In the genomic region with DNA sequence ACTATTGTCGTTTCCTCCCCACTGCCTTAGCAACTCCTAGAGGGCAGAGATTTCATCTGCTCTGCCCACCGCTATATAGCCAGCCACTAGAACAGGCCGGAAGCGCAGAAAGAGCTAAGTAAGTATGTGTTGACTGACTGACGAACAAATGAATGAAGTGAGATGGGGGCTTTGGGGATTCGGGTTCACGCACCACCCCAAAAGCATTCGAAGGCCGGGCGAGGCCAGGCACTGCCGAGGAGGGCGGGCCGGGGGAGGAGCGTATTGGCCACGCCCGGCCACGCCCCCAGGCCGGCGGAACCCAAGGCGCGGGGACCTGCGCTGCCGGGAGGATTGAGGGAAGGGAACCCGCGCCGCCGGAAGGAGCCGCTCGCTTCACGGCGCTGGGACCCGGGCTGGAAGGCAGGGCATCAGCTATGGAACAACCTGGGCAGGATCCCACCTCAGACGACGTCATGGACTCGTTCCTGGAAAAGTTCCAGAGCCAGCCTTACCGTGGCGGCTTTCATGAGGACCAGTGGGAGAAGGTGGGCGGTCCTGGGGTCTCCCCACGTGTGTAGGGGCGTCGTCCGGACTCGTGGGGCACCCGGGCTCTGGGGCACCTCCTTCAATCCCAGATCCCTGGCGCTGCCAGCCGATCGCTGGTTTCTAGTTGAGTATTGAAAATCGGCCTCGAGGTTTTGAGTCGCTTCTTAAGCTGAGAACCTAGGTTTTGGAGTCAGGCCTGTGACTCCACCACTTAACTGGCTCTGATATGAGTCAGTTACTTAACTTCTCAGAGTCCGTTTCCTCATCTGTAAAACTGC, we compare ENCODE assay signal across 1 cellular context.
TF ChIP-seq lines count a peak whose summit lies in the region.

A gene with protein sequence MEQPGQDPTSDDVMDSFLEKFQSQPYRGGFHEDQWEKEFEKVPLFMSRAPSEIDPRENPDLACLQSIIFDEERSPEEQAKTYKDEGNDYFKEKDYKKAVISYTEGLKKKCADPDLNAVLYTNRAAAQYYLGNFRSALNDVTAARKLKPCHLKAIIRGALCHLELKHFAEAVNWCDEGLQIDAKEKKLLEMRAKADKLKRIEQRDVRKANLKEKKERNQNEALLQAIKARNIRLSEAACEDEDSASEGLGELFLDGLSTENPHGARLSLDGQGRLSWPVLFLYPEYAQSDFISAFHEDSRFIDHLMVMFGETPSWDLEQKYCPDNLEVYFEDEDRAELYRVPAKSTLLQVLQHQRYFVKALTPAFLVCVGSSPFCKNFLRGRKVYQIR (plus strand): TSS at position 369 of the 806 bp plus-strand sequence. CDS start 48 bp downstream, at position 417.

TF ChIP-seq in K562, 482 proteins besides CTCF, POLR2A, EP300 and RAD21 (continued from another document and continues in another):
- TF ChIP-seq U2AF1 (optimal IDR thresholded peaks at IDR 0.05; ENCODE audit: low read depth, low read length) (peak; percentile 98), RUNX1 (IDR thresholded peaks at IDR 0.05; ENCODE audit: low read depth) (peak; percentile 82; the same call in 1 of the 2 replicates), HOXB6 (CRISPR knock-in tag; IDR thresholded peaks at IDR 0.05; ENCODE audit: borderline replicate concordance) (peak; percentile 17; the same call in 1 of the 2 replicates), MEIS2 (IDR thresholded peaks at IDR 0.05; ENCODE audit: partially characterized antibody) (peak; percentile 4), PHF21A (IDR thresholded peaks at IDR 0.05; ENCODE audit: borderline replicate concordance, low read depth) (no peak; the same call in 1 of the 2 replicates), ZNF76 (CRISPR knock-in tag; IDR thresholded peaks at IDR 0.05; ENCODE audit: borderline replicate concordance) (0 out of 2 replicates have a peak, but pooled peaks have one; percentile 38), TAF1 (IDR thresholded peaks at IDR 0.05; ENCODE audit: control insufficient read depth, extremely low read depth, insufficient read depth, low read length, severe bottlenecking) (peak; percentile 96), RFX5 (IDR thresholded peaks at IDR 0.05; ENCODE audit: low read depth, low read length) (no peak), SMC3 (conservative IDR thresholded peaks at IDR 0.05; ENCODE audit: insufficient read depth, low read depth, low read length) (no peak; the same call in 1 of the 2 replicates), MAFK (IDR thresholded peaks at IDR 0.05; ENCODE audit: low read length) (peak; percentile 9; the same call in 1 of the 2 replicates), FOSL1 (tag; conservative IDR thresholded peaks at IDR 0.05) (peak; percentile 65), TGIF2 (CRISPR knock-in tag; IDR thresholded peaks at IDR 0.05) (no peak; the same call in 1 of the 2 replicates), ZNF3 (CRISPR knock-in tag; IDR thresholded peaks at IDR 0.05) (no peak), ZNF75A (CRISPR knock-in tag; IDR thresholded peaks at IDR 0.05) (no peak), MBD2 (IDR thresholded peaks at IDR 0.05; ENCODE audit: borderline replicate concordance, low read depth) (peak; percentile 80; the same call in 1 of the 2 replicates), CSDE1 (IDR thresholded peaks at IDR 0.05) (no peak), ZNF23 (CRISPR knock-in tag; IDR thresholded peaks at IDR 0.05) (no peak), MXI1 (IDR thresholded peaks at IDR 0.05; ENCODE audit: low read depth, low read length) (peak; percentile 93), RHOXF2B (CRISPR knock-in tag; conservative IDR thresholded peaks at IDR 0.05) (peak; percentile 84; the same call in 1 of the 2 replicates), KLF6 (CRISPR knock-in tag; IDR thresholded peaks at IDR 0.05; ENCODE audit: borderline replicate concordance) (peak; percentile 83; the same call in 1 of the 2 replicates), RBM25 (IDR thresholded peaks at IDR 0.05; ENCODE audit: low read depth, low read length, severe bottlenecking) (peak; percentile 53), GTF2A2 (tag; IDR thresholded peaks at IDR 0.05) (peak; percentile 39; the same call in 1 of the 2 replicates), EP400 (IDR thresholded peaks at IDR 0.05) (peak; percentile 95), KAT8 (IDR thresholded peaks at IDR 0.05; ENCODE audit: low read depth) (no peak), DACH1 (IDR thresholded peaks at IDR 0.05; ENCODE audit: partially characterized antibody) (no peak), CREM (IDR thresholded peaks at IDR 0.05; ENCODE audit: low read depth) (peak; percentile 84), GABPA (tag; conservative IDR thresholded peaks at IDR 0.05; ENCODE audit: low read depth) (peak; percentile 100), SIX5 (IDR thresholded peaks at IDR 0.05; ENCODE audit: borderline replicate concordance in 1 of 2, insufficient read depth in 1 of 2, low read depth in 1 of 2, low read length in 2 of 2) (peak; percentile 58 to 59; a peak in 3 of 4 replicates), IRF2 (CRISPR knock-in tag; IDR thresholded peaks at IDR 0.05) (no peak), CC2D1A (IDR thresholded peaks at IDR 0.05) (no peak)
- TF ChIP-seq, protein P1, sequence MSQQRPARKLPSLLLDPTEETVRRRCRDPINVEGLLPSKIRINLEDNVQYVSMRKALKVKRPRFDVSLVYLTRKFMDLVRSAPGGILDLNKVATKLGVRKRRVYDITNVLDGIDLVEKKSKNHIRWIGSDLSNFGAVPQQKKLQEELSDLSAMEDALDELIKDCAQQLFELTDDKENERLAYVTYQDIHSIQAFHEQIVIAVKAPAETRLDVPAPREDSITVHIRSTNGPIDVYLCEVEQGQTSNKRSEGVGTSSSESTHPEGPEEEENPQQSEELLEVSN (IDR thresholded peaks at IDR 0.05; ENCODE audit: borderline replicate concordance in 1 of 2, extremely low read depth in 1 of 2, insufficient read depth in 1 of 2, insufficient read length in 1 of 2, low read depth in 1 of 2, low read length in 1 of 2, poor library complexity in 1 of 2, severe bottlenecking in 1 of 2), result peak; percentile 46 to 57
- TF ChIP-seq, protein P2, sequence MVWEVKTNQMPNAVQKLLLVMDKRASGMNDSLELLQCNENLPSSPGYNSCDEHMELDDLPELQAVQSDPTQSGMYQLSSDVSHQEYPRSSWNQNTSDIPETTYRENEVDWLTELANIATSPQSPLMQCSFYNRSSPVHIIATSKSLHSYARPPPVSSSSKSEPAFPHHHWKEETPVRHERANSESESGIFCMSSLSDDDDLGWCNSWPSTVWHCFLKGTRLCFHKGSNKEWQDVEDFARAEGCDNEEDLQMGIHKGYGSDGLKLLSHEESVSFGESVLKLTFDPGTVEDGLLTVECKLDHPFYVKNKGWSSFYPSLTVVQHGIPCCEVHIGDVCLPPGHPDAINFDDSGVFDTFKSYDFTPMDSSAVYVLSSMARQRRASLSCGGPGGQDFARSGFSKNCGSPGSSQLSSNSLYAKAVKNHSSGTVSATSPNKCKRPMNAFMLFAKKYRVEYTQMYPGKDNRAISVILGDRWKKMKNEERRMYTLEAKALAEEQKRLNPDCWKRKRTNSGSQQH (CRISPR knock-in tag; IDR thresholded peaks at IDR 0.05), result 0 out of 2 replicates have a peak, but pooled peaks have one; percentile 2
- TF ChIP-seq, protein P3, sequence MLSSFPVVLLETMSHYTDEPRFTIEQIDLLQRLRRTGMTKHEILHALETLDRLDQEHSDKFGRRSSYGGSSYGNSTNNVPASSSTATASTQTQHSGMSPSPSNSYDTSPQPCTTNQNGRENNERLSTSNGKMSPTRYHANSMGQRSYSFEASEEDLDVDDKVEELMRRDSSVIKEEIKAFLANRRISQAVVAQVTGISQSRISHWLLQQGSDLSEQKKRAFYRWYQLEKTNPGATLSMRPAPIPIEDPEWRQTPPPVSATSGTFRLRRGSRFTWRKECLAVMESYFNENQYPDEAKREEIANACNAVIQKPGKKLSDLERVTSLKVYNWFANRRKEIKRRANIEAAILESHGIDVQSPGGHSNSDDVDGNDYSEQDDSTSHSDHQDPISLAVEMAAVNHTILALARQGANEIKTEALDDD (IDR thresholded peaks at IDR 0.05), result no peak
- TF ChIP-seq, protein P4, sequence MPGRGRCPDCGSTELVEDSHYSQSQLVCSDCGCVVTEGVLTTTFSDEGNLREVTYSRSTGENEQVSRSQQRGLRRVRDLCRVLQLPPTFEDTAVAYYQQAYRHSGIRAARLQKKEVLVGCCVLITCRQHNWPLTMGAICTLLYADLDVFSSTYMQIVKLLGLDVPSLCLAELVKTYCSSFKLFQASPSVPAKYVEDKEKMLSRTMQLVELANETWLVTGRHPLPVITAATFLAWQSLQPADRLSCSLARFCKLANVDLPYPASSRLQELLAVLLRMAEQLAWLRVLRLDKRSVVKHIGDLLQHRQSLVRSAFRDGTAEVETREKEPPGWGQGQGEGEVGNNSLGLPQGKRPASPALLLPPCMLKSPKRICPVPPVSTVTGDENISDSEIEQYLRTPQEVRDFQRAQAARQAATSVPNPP (IDR thresholded peaks at IDR 0.05; ENCODE audit: borderline replicate concordance, insufficient read depth, insufficient read length), result no peak
- TF ChIP-seq, protein P5, sequence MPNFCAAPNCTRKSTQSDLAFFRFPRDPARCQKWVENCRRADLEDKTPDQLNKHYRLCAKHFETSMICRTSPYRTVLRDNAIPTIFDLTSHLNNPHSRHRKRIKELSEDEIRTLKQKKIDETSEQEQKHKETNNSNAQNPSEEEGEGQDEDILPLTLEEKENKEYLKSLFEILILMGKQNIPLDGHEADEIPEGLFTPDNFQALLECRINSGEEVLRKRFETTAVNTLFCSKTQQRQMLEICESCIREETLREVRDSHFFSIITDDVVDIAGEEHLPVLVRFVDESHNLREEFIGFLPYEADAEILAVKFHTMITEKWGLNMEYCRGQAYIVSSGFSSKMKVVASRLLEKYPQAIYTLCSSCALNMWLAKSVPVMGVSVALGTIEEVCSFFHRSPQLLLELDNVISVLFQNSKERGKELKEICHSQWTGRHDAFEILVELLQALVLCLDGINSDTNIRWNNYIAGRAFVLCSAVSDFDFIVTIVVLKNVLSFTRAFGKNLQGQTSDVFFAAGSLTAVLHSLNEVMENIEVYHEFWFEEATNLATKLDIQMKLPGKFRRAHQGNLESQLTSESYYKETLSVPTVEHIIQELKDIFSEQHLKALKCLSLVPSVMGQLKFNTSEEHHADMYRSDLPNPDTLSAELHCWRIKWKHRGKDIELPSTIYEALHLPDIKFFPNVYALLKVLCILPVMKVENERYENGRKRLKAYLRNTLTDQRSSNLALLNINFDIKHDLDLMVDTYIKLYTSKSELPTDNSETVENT (CRISPR knock-in tag; IDR thresholded peaks at IDR 0.05), result peak; percentile 51; the same call in 1 of the 2 replicates
- TF ChIP-seq, protein P6, sequence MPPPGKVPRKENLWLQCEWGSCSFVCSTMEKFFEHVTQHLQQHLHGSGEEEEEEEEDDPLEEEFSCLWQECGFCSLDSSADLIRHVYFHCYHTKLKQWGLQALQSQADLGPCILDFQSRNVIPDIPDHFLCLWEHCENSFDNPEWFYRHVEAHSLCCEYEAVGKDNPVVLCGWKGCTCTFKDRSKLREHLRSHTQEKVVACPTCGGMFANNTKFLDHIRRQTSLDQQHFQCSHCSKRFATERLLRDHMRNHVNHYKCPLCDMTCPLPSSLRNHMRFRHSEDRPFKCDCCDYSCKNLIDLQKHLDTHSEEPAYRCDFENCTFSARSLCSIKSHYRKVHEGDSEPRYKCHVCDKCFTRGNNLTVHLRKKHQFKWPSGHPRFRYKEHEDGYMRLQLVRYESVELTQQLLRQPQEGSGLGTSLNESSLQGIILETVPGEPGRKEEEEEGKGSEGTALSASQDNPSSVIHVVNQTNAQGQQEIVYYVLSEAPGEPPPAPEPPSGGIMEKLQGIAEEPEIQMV (tag; conservative IDR thresholded peaks at IDR 0.05; ENCODE audit: low read depth), result no peak
- TF ChIP-seq, protein P7, sequence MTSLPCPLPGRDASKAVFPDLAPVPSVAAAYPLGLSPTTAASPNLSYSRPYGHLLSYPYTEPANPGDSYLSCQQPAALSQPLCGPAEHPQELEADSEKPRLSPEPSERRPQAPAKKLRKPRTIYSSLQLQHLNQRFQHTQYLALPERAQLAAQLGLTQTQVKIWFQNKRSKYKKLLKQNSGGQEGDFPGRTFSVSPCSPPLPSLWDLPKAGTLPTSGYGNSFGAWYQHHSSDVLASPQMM (CRISPR knock-in tag; IDR thresholded peaks at IDR 0.05), result no peak
- TF ChIP-seq, protein P8, sequence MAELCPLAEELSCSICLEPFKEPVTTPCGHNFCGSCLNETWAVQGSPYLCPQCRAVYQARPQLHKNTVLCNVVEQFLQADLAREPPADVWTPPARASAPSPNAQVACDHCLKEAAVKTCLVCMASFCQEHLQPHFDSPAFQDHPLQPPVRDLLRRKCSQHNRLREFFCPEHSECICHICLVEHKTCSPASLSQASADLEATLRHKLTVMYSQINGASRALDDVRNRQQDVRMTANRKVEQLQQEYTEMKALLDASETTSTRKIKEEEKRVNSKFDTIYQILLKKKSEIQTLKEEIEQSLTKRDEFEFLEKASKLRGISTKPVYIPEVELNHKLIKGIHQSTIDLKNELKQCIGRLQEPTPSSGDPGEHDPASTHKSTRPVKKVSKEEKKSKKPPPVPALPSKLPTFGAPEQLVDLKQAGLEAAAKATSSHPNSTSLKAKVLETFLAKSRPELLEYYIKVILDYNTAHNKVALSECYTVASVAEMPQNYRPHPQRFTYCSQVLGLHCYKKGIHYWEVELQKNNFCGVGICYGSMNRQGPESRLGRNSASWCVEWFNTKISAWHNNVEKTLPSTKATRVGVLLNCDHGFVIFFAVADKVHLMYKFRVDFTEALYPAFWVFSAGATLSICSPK (IDR thresholded peaks at IDR 0.05; ENCODE audit: borderline replicate concordance), result no peak
- TF ChIP-seq, protein P9, sequence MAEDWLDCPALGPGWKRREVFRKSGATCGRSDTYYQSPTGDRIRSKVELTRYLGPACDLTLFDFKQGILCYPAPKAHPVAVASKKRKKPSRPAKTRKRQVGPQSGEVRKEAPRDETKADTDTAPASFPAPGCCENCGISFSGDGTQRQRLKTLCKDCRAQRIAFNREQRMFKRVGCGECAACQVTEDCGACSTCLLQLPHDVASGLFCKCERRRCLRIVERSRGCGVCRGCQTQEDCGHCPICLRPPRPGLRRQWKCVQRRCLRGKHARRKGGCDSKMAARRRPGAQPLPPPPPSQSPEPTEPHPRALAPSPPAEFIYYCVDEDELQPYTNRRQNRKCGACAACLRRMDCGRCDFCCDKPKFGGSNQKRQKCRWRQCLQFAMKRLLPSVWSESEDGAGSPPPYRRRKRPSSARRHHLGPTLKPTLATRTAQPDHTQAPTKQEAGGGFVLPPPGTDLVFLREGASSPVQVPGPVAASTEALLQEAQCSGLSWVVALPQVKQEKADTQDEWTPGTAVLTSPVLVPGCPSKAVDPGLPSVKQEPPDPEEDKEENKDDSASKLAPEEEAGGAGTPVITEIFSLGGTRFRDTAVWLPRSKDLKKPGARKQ (CRISPR knock-in tag; IDR thresholded peaks at IDR 0.05), result no peak
